In genomic region chr3:172177803-172178316, GRCh38 we compare ENCODE assay signal across 21 cellular contexts.
DNase-seq lines count a peak whose midpoint lies in the region; ATAC-seq and TF ChIP-seq lines count a peak whose summit lies in the region.
"Had no signal": no experiment of that assay in that cellular context is flagged by ENCODE, and none has a peak within 500 bp of the region (broad histone marks: within the 10 kb centered on the region; RNA-seq: fewer than 3 reads in every experiment).

No MANE protein-coding gene starts in this region.

- WGBS in endodermal cell (ENCODE audit: insufficient coverage in 1 of 2, insufficient read length in 1 of 2), 2 experiments, result 90 to 100% methylated on average over 1 to 2 of the region's 2 CpGs
- no CpG with 5 or more reads among the region's 2 CpGs for WGBS in trophoblast cell (ENCODE audit: extremely low coverage, insufficient coverage, insufficient read length)

- intact Hi-C loops in CD14-positive monocyte (cut with micrococcal nuclease) (no loop called here), PC-9 (cut with micrococcal nuclease; ENCODE audit: unreplicated experiment) (no loop called here)

- CTCF ChIA-PET in PC-9 (lab: Charles Lee), result interaction anchor here (0.6 kb wide), 1 partner anchor 170 kb away, joined by 3 read pairs; no protein-coding TSS in a partner anchor

- BruUV-seq in PC-9 (replicated peaks; lab: Mats Ljungman, UMichigan), result no TSS peak

- H3K4me3 Mint-ChIP-seq in CD14-positive monocyte (no peak overlapping the region), endodermal cell (no peak overlapping the region)
- H3K4me3 Mint-ChIP-seq in stimulated activated effector memory CD8-positive, alpha-beta T cell treated with anti-CD3 and anti-CD28 coated beads, Interleukin-12 subunit alpha, Interleukin-12 subunit beta, amount 100 ng/mL, for 72 hours, result no peak overlapping the region
- H3K4me3 Mint-ChIP-seq: CD4-positive, alpha-beta memory T cell; GM23338 had no signal

- H2AK5ac ChIP-seq in trophoblast cell (ENCODE audit: low read length), result no peak overlapping the region

- no peak overlapping the region for H4K8ac ChIP-seq in trophoblast cell (ENCODE audit: low read depth, low read length)

- ATAC-seq in HG02588 (IDR thresholded peaks at IDR 0.05; ENCODE audit: unreplicated experiment) (no peak), GM19463 (IDR thresholded peaks at IDR 0.05; ENCODE audit: unreplicated experiment) (no peak)
- ATAC-seq in stimulated activated effector memory CD8-positive, alpha-beta T cell treated with anti-CD3 and anti-CD28 coated beads, Interleukin-12 subunit alpha, Interleukin-12 subunit beta, amount 100 ng/mL, for 72 hours, result no peak
- ATAC-seq: GM23338 had no signal

- POLR2A ChIA-PET in PC-9 (lab: Charles Lee; ENCODE audit: unreplicated experiment), result no interaction called here

- H3K14ac ChIP-seq in trophoblast cell (ENCODE audit: low read length), result no peak overlapping the region

- H3K9me3 ChIP-seq in PC-9 (ENCODE audit: insufficient read depth, low read depth) (no peaks in the 10 kb centered on the region), endodermal cell (ENCODE audit: control insufficient read depth, low read length) (no peaks in the 10 kb centered on the region), neutrophil (no peaks in the 10 kb centered on the region), trophoblast cell (ENCODE audit: insufficient read depth, low read depth, low read length) (no peaks in the 10 kb centered on the region)
- H3K9me3 ChIP-seq: BLaER1, SJSA1 had no signal

- H3K23ac ChIP-seq in trophoblast cell (ENCODE audit: low read length), result no peak overlapping the region

- H3K36me3 ChIP-seq in PC-9 (ENCODE audit: low read depth) (peaks cover 38% of the 10 kb centered on the region), endodermal cell (ENCODE audit: control insufficient read depth, insufficient read depth, low read length) (peaks cover 33% of the 10 kb centered on the region), neutrophil (no peaks in the 10 kb centered on the region), trophoblast cell (ENCODE audit: control insufficient read depth in 1 of 2, insufficient read depth in 2 of 2, low read length in 2 of 2) (no peaks in the 10 kb centered on the region)

- H3K9me3 Mint-ChIP-seq in CD14-positive monocyte (no peaks in the 10 kb centered on the region), endodermal cell (no peaks in the 10 kb centered on the region)
- H3K9me3 Mint-ChIP-seq in stimulated activated effector memory CD8-positive, alpha-beta T cell treated with anti-CD3 and anti-CD28 coated beads, Interleukin-12 subunit alpha, Interleukin-12 subunit beta, amount 100 ng/mL, for 72 hours, result no peaks in the 10 kb centered on the region
- H3K9me3 Mint-ChIP-seq: GM23338 had no signal

- H2BK5ac ChIP-seq in trophoblast cell (ENCODE audit: low read depth, low read length, poor library complexity), result no peak overlapping the region

- H3K9ac ChIP-seq in endodermal cell (ENCODE audit: extremely low read depth, low read length, poor library complexity, severe bottlenecking), result no peak overlapping the region
- no peak overlapping the region for H3K9ac ChIP-seq in trophoblast cell (ENCODE audit: low read length)
- H3K9ac ChIP-seq: BLaER1 had no signal

- H3K9me2 ChIP-seq in PC-9 (ENCODE audit: insufficient read depth), result no peaks in the 10 kb centered on the region

- H3K27me3 Mint-ChIP-seq in CD14-positive monocyte (ENCODE audit: low read depth in 3 of 3) (no peaks in the 10 kb centered on the region), endodermal cell (ENCODE audit: insufficient read depth) (no peaks in the 10 kb centered on the region)
- H3K27me3 Mint-ChIP-seq: CD4-positive, alpha-beta memory T cell had no signal

- no peak overlapping the region for H2BK12ac ChIP-seq in trophoblast cell (ENCODE audit: low read length)

- no peak overlapping the region for H3K18ac ChIP-seq in trophoblast cell (ENCODE audit: low read length)

- no peak for TF ChIP-seq CTCF in CD14-positive monocyte (IDR thresholded peaks at IDR 0.05)
- no peak for TF ChIP-seq CTCF in PC-9 (conservative IDR thresholded peaks at IDR 0.05)
- no peak for TF ChIP-seq CTCF in endodermal cell (conservative IDR thresholded peaks at IDR 0.05)
- TF ChIP-seq CTCF in neutrophil (IDR thresholded peaks at IDR 0.05), result no peak

- H3K4ac ChIP-seq in trophoblast cell (ENCODE audit: low read depth, low read length), result no peak overlapping the region

- DNase-seq in CD14-positive monocyte (ENCODE audit: low spot score), result no peak
- no peak for DNase-seq in PC-9
- DNase-seq in endodermal cell, result no peak
- DNase-seq in stimulated activated effector memory CD8-positive, alpha-beta T cell treated with anti-CD3 and anti-CD28 coated beads, Interleukin-12 subunit alpha, Interleukin-12 subunit beta, amount 100 ng/mL, for 72 hours (ENCODE audit: low spot score in 2 of 2), result no peak
- DNase-seq in trophoblast cell, result no peak
- DNase-seq: ACHN; CD4-positive, alpha-beta memory T cell; DMS153; HCEC 1CT; Kasumi-1; NCI-H1048; NCI-H1417 treated with DMSO at 0.1 percent for 48 hours; NCI-H187; NCI-H526; OCI-M1 had no signal

- no peak overlapping the region for H2AFZ ChIP-seq in PC-9
- no peak overlapping the region for H2AFZ ChIP-seq in trophoblast cell (ENCODE audit: insufficient read depth, low read length, poor library complexity)
- H2AFZ ChIP-seq: GM23338 had no signal

- peaks cover 80% of the 10 kb centered on the region for H3F3A ChIP-seq in PC-9 (ENCODE audit: insufficient read depth, low read depth)

- H3K79me1 ChIP-seq in trophoblast cell (ENCODE audit: low read length), result no peaks in the 10 kb centered on the region

- H3K36me3 Mint-ChIP-seq in CD14-positive monocyte (peaks cover 17 to 22% of the 10 kb centered on the region in 2 donors), endodermal cell (ENCODE audit: low read depth) (peaks cover 19% of the 10 kb centered on the region)
- H3K36me3 Mint-ChIP-seq in stimulated activated effector memory CD8-positive, alpha-beta T cell treated with anti-CD3 and anti-CD28 coated beads, Interleukin-12 subunit alpha, Interleukin-12 subunit beta, amount 100 ng/mL, for 72 hours, result peaks cover 5% of the 10 kb centered on the region

- H3K4me1 ChIP-seq in PC-9 (replicated peaks; ENCODE audit: insufficient read depth) (peaks cover 71% of the 10 kb centered on the region), endodermal cell (ENCODE audit: control insufficient read depth, insufficient read depth, low read length) (peaks cover 24% of the 10 kb centered on the region), neutrophil (ENCODE audit: control insufficient read depth in 1 of 2, insufficient read depth in 1 of 2, low read depth in 1 of 2, low read length in 1 of 2) (peaks cover 31 to 32% of the 10 kb centered on the region in 2 experiments), trophoblast cell (ENCODE audit: control insufficient read depth in 1 of 2, insufficient read depth in 2 of 2, low read length in 2 of 2) (peaks cover 4 to 9% of the 10 kb centered on the region in 2 experiments)
- H3K4me1 ChIP-seq: BLaER1 had no signal

- no peak overlapping the region for H2BK120ac ChIP-seq in trophoblast cell (ENCODE audit: insufficient read depth, low read length, poor library complexity)

- H4K91ac ChIP-seq in trophoblast cell (ENCODE audit: low read depth, low read length), result no peak overlapping the region

- H3K27ac Mint-ChIP-seq in CD14-positive monocyte, result peak overlapping the region in 6 of 7 donors; percentile 13 to 92 (median 78)
- H3K27ac Mint-ChIP-seq in endodermal cell, result peak overlapping the region; percentile 76
- H3K27ac Mint-ChIP-seq in stimulated activated effector memory CD8-positive, alpha-beta T cell treated with anti-CD3 and anti-CD28 coated beads, Interleukin-12 subunit alpha, Interleukin-12 subunit beta, amount 100 ng/mL, for 72 hours, result no peak overlapping the region
- H3K27ac Mint-ChIP-seq: CD4-positive, alpha-beta memory T cell had no signal

- H3K79me2 ChIP-seq in PC-9 (ENCODE audit: low read depth) (peaks cover 97% of the 10 kb centered on the region), trophoblast cell (ENCODE audit: control insufficient read depth, insufficient read depth, low read length, poor library complexity) (peaks cover 2% of the 10 kb centered on the region)

- H3K4me3 ChIP-seq in PC-9 (no peak overlapping the region), endodermal cell (ENCODE audit: low read length) (no peak overlapping the region), neutrophil (ENCODE audit: low read depth in 1 of 2, low read length in 1 of 2) (no peak overlapping the region), trophoblast cell (ENCODE audit: low read depth, low read length) (no peak overlapping the region)
- H3K4me3 ChIP-seq: BLaER1, GM23338, SJSA1 had no signal

- no peak overlapping the region for H3K4me2 ChIP-seq in PC-9
- H3K4me2 ChIP-seq in trophoblast cell (ENCODE audit: low read length), result no peak overlapping the region
- H3K4me2 ChIP-seq: BLaER1 had no signal

- H3K27ac ChIP-seq in PC-9, result 0 out of 2 replicates have a peak overlapping the region, but pooled peaks have one; percentile 2
- H3K27ac ChIP-seq in endodermal cell (ENCODE audit: low read depth, low read length), result no peak overlapping the region
- H3K27ac ChIP-seq in neutrophil, result peak overlapping the region; percentile 23
- H3K27ac ChIP-seq in trophoblast cell (ENCODE audit: low read depth, low read length), result no peak overlapping the region
- H3K27ac ChIP-seq: BLaER1, SJSA1 had no signal

- H3K4me1 Mint-ChIP-seq in CD14-positive monocyte (peaks cover 71% of the 10 kb centered on the region), endodermal cell (peaks cover 54% of the 10 kb centered on the region)
- H3K4me1 Mint-ChIP-seq in stimulated activated effector memory CD8-positive, alpha-beta T cell treated with anti-CD3 and anti-CD28 coated beads, Interleukin-12 subunit alpha, Interleukin-12 subunit beta, amount 100 ng/mL, for 72 hours, result peaks cover 52% of the 10 kb centered on the region

- H4K12ac ChIP-seq in trophoblast cell (ENCODE audit: low read depth, low read length), result no peak overlapping the region

- H3K27me3 ChIP-seq in PC-9 (ENCODE audit: insufficient read depth, low read depth) (no peaks in the 10 kb centered on the region), endodermal cell (ENCODE audit: control insufficient read depth, insufficient read depth, low read length, poor library complexity, severe bottlenecking) (no peaks in the 10 kb centered on the region), neutrophil (no peaks in the 10 kb centered on the region), trophoblast cell (ENCODE audit: insufficient read depth, low read length) (no peaks in the 10 kb centered on the region)
- H3K27me3 ChIP-seq: BLaER1, SJSA1 had no signal

- H4K20me1 ChIP-seq in PC-9 (ENCODE audit: insufficient read depth), result peaks cover 66% of the 10 kb centered on the region

Comparison
In these comparisons a context has a peak if more than half of its experiments do, and no peak if none do; other contexts are left out.
1. H3K27ac ChIP-seq: peak in PC-9 (single experiment) and neutrophil (single experiment); none in endodermal cell (single experiment) and trophoblast cell (single experiment).